Comparison of ENCODE assay signal across 10 cellular contexts in genomic region chr3:151169700-151170224, GRCh38. TPM values are rescaled to one million over a fixed set of nuclear protein-coding genes. Genes with fewer than 3 reads are reported as not detected.
DNase-seq lines count a peak whose midpoint lies in the region; ATAC-seq and TF ChIP-seq lines count a peak whose summit lies in the region.
"Had no signal": no experiment of that assay in that cellular context is flagged by ENCODE, and none has a peak within 500 bp of the region (broad histone marks: within the 10 kb centered on the region; RNA-seq: fewer than 3 reads in every experiment).

No MANE protein-coding gene starts in this region.

- H3K4me3 Mint-ChIP-seq in activated T-helper 2 cell treated with anti-CD3 and anti-CD28 coated beads, Interferon-gamma antibody, Interleukin-2, Interleukin-4, amounts not matched to agents 10 μg/mL and 5 μg/mL and 100 μg/mL, durations not matched to agents 14 hours and 24 hours and 36 hours (ENCODE audit: low read depth): no peak overlapping the region

- no peaks in the 10 kb centered on the region for H3K79me2 ChIP-seq in KMS-11 (ENCODE audit: insufficient read depth, low read depth)
- H3K79me2 ChIP-seq in osteoblast (ENCODE audit: insufficient read depth, low read length): no peaks in the 10 kb centered on the region

- H4K20me1 ChIP-seq in KMS-11 (ENCODE audit: insufficient read depth) (no peaks in the 10 kb centered on the region), osteoblast (ENCODE audit: insufficient read depth, low read length) (no peaks in the 10 kb centered on the region)

- H3K9me3 ChIP-seq in osteoblast (ENCODE audit: low read depth, low read length): no peaks in the 10 kb centered on the region
- H3K9me3 ChIP-seq: tibial nerve had no signal

- H3K27me3 ChIP-seq in KMS-11 (ENCODE audit: insufficient read depth, low read depth) (no peaks in the 10 kb centered on the region), osteoblast (ENCODE audit: insufficient read depth, low read length) (peaks cover 2% of the 10 kb centered on the region)
- H3K27me3 ChIP-seq: tibial nerve had no signal

- peaks cover 52% of the 10 kb centered on the region for H3K4me1 Mint-ChIP-seq in activated T-helper 2 cell treated with anti-CD3 and anti-CD28 coated beads, Interferon-gamma antibody, Interleukin-2, Interleukin-4, amounts not matched to agents 10 μg/mL and 5 μg/mL and 100 μg/mL, durations not matched to agents 14 hours and 24 hours and 36 hours (ENCODE audit: low read depth)

- H3K27ac ChIP-seq in KMS-11 (peak overlapping the region; percentile 6; the same call in 1 of the 2 replicates), osteoblast (ENCODE audit: low read depth, low read length) (no peak overlapping the region)
- H3K27ac ChIP-seq: SK-N-MC had no signal

- no peaks in the 10 kb centered on the region for H3K9me3 Mint-ChIP-seq in activated T-helper 2 cell treated with anti-CD3 and anti-CD28 coated beads, Interferon-gamma antibody, Interleukin-2, Interleukin-4, amounts not matched to agents 10 μg/mL and 5 μg/mL and 100 μg/mL, durations not matched to agents 14 hours and 24 hours and 36 hours

- peak overlapping the region; percentile 74 for H3K27ac Mint-ChIP-seq in activated T-helper 2 cell treated with anti-CD3 and anti-CD28 coated beads, Interferon-gamma antibody, Interleukin-2, Interleukin-4, amounts not matched to agents 10 μg/mL and 5 μg/mL and 100 μg/mL, durations not matched to agents 14 hours and 24 hours and 36 hours

- H3K36me3 ChIP-seq in KMS-11 (ENCODE audit: insufficient read depth): no peaks in the 10 kb centered on the region
- H3K36me3 ChIP-seq in osteoblast (ENCODE audit: insufficient read depth, low read length): no peaks in the 10 kb centered on the region
- H3K36me3 ChIP-seq: tibial nerve had no signal

- H3K4me1 ChIP-seq in KMS-11 (ENCODE audit: low read depth, poor library complexity, severe bottlenecking) (peaks cover 44% of the 10 kb centered on the region), osteoblast (ENCODE audit: insufficient read depth, low read length) (no peaks in the 10 kb centered on the region)

- no peak overlapping the region for H3K9ac ChIP-seq in KMS-11

- no peak for ATAC-seq in GM19452 (IDR thresholded peaks at IDR 0.05; ENCODE audit: unreplicated experiment)

- peak; percentile 53 for DNase-seq in activated naive CD4-positive, alpha-beta T cell treated with Interleukin-2 at 50 U/mL for 16 hours
- DNase-seq in activated naive CD4-positive, alpha-beta T cell treated with anti-CD3 and anti-CD28 coated beads, Interleukin-2, amount 50 U/mL, for 16 hours: no peak
- no peak for DNase-seq in activated T-helper 2 cell treated with anti-CD3 and anti-CD28 coated beads, Interferon-gamma antibody, Interleukin-2, Interleukin-4, amounts not matched to agents 10 μg/mL and 5 μg/mL and 100 μg/mL, durations not matched to agents 14 hours and 24 hours and 36 hours (ENCODE audit: low spot score)
- DNase-seq in osteoblast (ENCODE audit: insufficient read length, low spot score, missing footprints) (no peak), COLO829 (ENCODE audit: low spot score) (no peak), NCI-H187 (lab: John Stamatoyannopoulos, UW) (no peak)

- H3K27me3 Mint-ChIP-seq in activated T-helper 2 cell treated with anti-CD3 and anti-CD28 coated beads, Interferon-gamma antibody, Interleukin-2, Interleukin-4, amounts not matched to agents 10 μg/mL and 5 μg/mL and 100 μg/mL, durations not matched to agents 14 hours and 24 hours and 36 hours (ENCODE audit: low read depth): no peaks in the 10 kb centered on the region

- H2AFZ ChIP-seq in KMS-11 (ENCODE audit: low read depth) (no peak overlapping the region), osteoblast (ENCODE audit: low read length) (peak overlapping the region; percentile 48)

- H3K4me3 ChIP-seq in KMS-11 (IDR thresholded peaks at IDR 0.05; ENCODE audit: insufficient read depth, low read depth, low read length) (no peak overlapping the region), osteoblast (ENCODE audit: insufficient read depth, low read length) (no peak overlapping the region)
- H3K4me3 ChIP-seq: SK-N-MC, tibial nerve had no signal

- no peaks in the 10 kb centered on the region for H3K36me3 Mint-ChIP-seq in activated T-helper 2 cell treated with anti-CD3 and anti-CD28 coated beads, Interferon-gamma antibody, Interleukin-2, Interleukin-4, amounts not matched to agents 10 μg/mL and 5 μg/mL and 100 μg/mL, durations not matched to agents 14 hours and 24 hours and 36 hours (ENCODE audit: low read depth)

- H3K4me2 ChIP-seq in KMS-11: peak overlapping the region; percentile 52
- H3K4me2 ChIP-seq in osteoblast (ENCODE audit: insufficient read depth, low read length): no peak overlapping the region

- intact Hi-C loops in activated T-helper 2 cell treated with anti-CD3 and anti-CD28 coated beads, Interferon-gamma antibody, Interleukin-2, Interleukin-4, amounts not matched to agents 10 μg/mL and 5 μg/mL and 100 μg/mL, durations not matched to agents 14 hours and 24 hours and 36 hours (cut with micrococcal nuclease): loop anchor here (2.0 to 5.0 kb wide), 3 partner anchors 147 to 728 kb away; partner anchors contain the start of gene GPR87

- TF ChIP-seq CTCF in KMS-11 (conservative IDR thresholded peaks at IDR 0.05; ENCODE audit: low read depth, low read length) (no peak), osteoblast (IDR thresholded peaks at IDR 0.05; ENCODE audit: extremely low read depth, low read depth, low read length) (no peak)

RNA-seq across cellular contexts. Expression of gene GPR171, which starts 33.3 kb away (rescaled TPM):
- 232 TPM in 2 replicates for total RNA-seq in activated T-helper 2 cell treated with anti-CD3 and anti-CD28 coated beads, Interferon-gamma antibody, Interleukin-2, Interleukin-4, amounts not matched to agents 10 μg/mL and 5 μg/mL and 100 μg/mL, durations not matched to agents 14 hours and 24 hours and 36 hours
- total RNA-seq in osteoblast: not detected in 2 replicates

Comparison
In these comparisons a context has a peak if more than half of its experiments do, and no peak if none do; other contexts are left out.
1. RNA of gene GPR171, which starts 33.3 kb away (total RNA-seq): 232 TPM in activated T-helper 2 cell treated with anti-CD3 and anti-CD28 coated beads, Interferon-gamma antibody, Interleukin-2, Interleukin-4, amounts not matched to agents 10 μg/mL and 5 μg/mL and 100 μg/mL, durations not matched to agents 14 hours and 24 hours and 36 hours; not detected in osteoblast; every median in the first group is over 100 times any median in the second.